In the genomic region with DNA sequence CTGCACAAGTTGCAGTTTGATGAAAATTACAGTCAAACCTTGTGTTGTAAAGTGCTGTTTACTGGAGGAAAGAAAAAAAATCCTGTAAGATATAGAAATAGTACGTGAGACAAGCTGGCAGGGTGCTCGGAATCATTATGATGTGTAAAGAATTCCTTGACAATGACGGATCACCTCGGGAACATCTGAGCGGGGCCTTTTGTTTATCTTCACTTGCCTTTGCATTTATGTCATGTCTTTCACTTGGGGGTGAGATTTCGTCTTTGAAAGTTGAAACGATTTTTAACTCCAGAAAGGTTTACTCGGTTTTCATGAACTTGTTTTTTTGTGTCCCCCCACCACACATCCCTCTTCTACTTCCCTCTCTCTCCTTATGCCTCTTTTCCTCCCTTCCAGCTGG, we compare ENCODE assay signal across 27 cellular contexts.
DNase-seq lines count a peak whose midpoint lies in the region; ATAC-seq and TF ChIP-seq lines count a peak whose summit lies in the region.
"Had no signal": no experiment of that assay in that cellular context is flagged by ENCODE, and none has a peak within 500 bp of the region (broad histone marks: within the 10 kb centered on the region; RNA-seq: fewer than 3 reads in every experiment).

No MANE protein-coding gene starts in this region.

- H3K36me3 ChIP-seq in endodermal cell (ENCODE audit: control insufficient read depth, insufficient read depth, low read length) (no peaks in the 10 kb centered on the region), thyroid gland (no peaks in the 10 kb centered on the region)
- H3K36me3 ChIP-seq: right atrium auricular region had no signal

- no peak for TF ChIP-seq POLR2A in thyroid gland (IDR thresholded peaks at IDR 0.05)

- H3K9me3 Mint-ChIP-seq in endodermal cell: peaks cover 6% of the 10 kb centered on the region
- peaks cover 2% of the 10 kb centered on the region for H3K9me3 Mint-ChIP-seq in neural crest cell
- H3K9me3 Mint-ChIP-seq in activated naive CD4-positive, alpha-beta T cell treated with anti-CD3 and anti-CD28 coated beads, Interleukin-2, amount 10 ng/mL, durations not matched to agents 7 days and 5 days: no peaks in the 10 kb centered on the region
- H3K9me3 Mint-ChIP-seq: activated naive CD4-positive, alpha-beta T cell treated with anti-CD3 and anti-CD28 coated beads for 36 hours; activated T-helper 1 cell treated with anti-CD3 and anti-CD28 coated beads, Interleukin-12 subunit alpha, Interleukin-12 subunit beta, Interleukin-2, Interleukin-4 antibody, amounts not matched to agents 30 ng/mL and 10 ng/mL and 1 ng/mL, durations not matched to agents 14 hours and 24 hours and 36 hours; IgD-negative memory B cell; stimulated activated naive CD8-positive, alpha-beta T cell treated with anti-CD3 and anti-CD28 coated beads, Interleukin-15, amount 100 ng/mL, for 72 hours; T-helper 1 cell treated with Interleukin-12 subunit alpha and Interleukin-12 subunit beta and Interleukin-4 antibody, amounts not matched to agents 30 μg/mL and 1 μg/mL, for 36 hours had no signal

- H3K27me3 ChIP-seq in endodermal cell (ENCODE audit: control insufficient read depth, insufficient read depth, low read length, poor library complexity, severe bottlenecking) (no peaks in the 10 kb centered on the region), thyroid gland (no peaks in the 10 kb centered on the region)
- H3K27me3 ChIP-seq: right atrium auricular region had no signal

- WGBS in endodermal cell (ENCODE audit: insufficient coverage in 1 of 2, insufficient read length in 1 of 2), 2 experiments: 63 to 82% methylated on average over 8 of the region's 8 CpGs
- WGBS in thyroid gland, 2 donors: 64 to 66% methylated on average over 8 of the region's 8 CpGs

- H3K36me3 Mint-ChIP-seq in endodermal cell (ENCODE audit: low read depth): no peaks in the 10 kb centered on the region
- no peaks in the 10 kb centered on the region for H3K36me3 Mint-ChIP-seq in neural crest cell (ENCODE audit: low read depth)
- H3K36me3 Mint-ChIP-seq in activated naive CD4-positive, alpha-beta T cell treated with anti-CD3 and anti-CD28 coated beads, Interleukin-2, amount 10 ng/mL, durations not matched to agents 7 days and 5 days: no peaks in the 10 kb centered on the region
- H3K36me3 Mint-ChIP-seq: CD8-positive, alpha-beta memory T cell had no signal

- H3K4me1 Mint-ChIP-seq in endodermal cell (peaks cover 35% of the 10 kb centered on the region), neural crest cell (peaks cover 14% of the 10 kb centered on the region)
- no peaks in the 10 kb centered on the region for H3K4me1 Mint-ChIP-seq in activated naive CD4-positive, alpha-beta T cell treated with anti-CD3 and anti-CD28 coated beads, Interleukin-2, amount 10 ng/mL, durations not matched to agents 7 days and 5 days
- H3K4me1 Mint-ChIP-seq: CD8-positive, alpha-beta memory T cell; IgD-negative memory B cell; stimulated activated naive CD8-positive, alpha-beta T cell treated with anti-CD3 and anti-CD28 coated beads, Interleukin-15, amount 100 ng/mL, for 72 hours had no signal

- no peak for ATAC-seq in activated CD4-positive, CD25-positive, alpha-beta regulatory T cell treated with anti-CD3 and anti-CD28 coated beads, Interleukin-2, amount 50 U/mL, for 24 hours
- ATAC-seq: left lobe of liver; Right ventricle myocardium inferior; SK-N-SH treated with all-trans-retinoic acid at 6 μM for 48 hours; stimulated activated naive CD8-positive, alpha-beta T cell treated with anti-CD3 and anti-CD28 coated beads, Interleukin-15, amount 100 ng/mL, for 72 hours had no signal

- intact Hi-C loops in thyroid gland (cut with DNase I): no loop called here

- H3K4me1 ChIP-seq in endodermal cell (ENCODE audit: control insufficient read depth, insufficient read depth, low read length): peaks cover 17% of the 10 kb centered on the region
- H3K4me1 ChIP-seq in thyroid gland: no peaks in the 10 kb centered on the region
- H3K4me1 ChIP-seq: right atrium auricular region had no signal

- H3K4me3 ChIP-seq in endodermal cell (ENCODE audit: low read length) (no peak overlapping the region), thyroid gland (replicated peaks in 1 of 3) (no peak overlapping the region)
- H3K4me3 ChIP-seq: right atrium auricular region had no signal

- H3K9me3 ChIP-seq in endodermal cell (ENCODE audit: control insufficient read depth, low read length): peaks cover 9% of the 10 kb centered on the region
- H3K9me3 ChIP-seq in thyroid gland: no peaks in the 10 kb centered on the region
- H3K9me3 ChIP-seq: right atrium auricular region had no signal

- H3K27ac ChIP-seq in endodermal cell (ENCODE audit: low read depth, low read length): peak overlapping the region; percentile 83
- no peak overlapping the region for H3K27ac ChIP-seq in thyroid gland
- H3K27ac ChIP-seq: right atrium auricular region had no signal

- TF ChIP-seq CTCF in endodermal cell (conservative IDR thresholded peaks at IDR 0.05) (no peak), neural crest cell (conservative IDR thresholded peaks at IDR 0.05) (no peak), thyroid gland (IDR thresholded peaks at IDR 0.05) (no peak)

- H3K27ac Mint-ChIP-seq in endodermal cell: no peak overlapping the region
- H3K27ac Mint-ChIP-seq in neural crest cell (ENCODE audit: unreplicated experiment): peak overlapping the region; percentile 25
- H3K27ac Mint-ChIP-seq in activated naive CD4-positive, alpha-beta T cell treated with anti-CD3 and anti-CD28 coated beads, Interleukin-2, amount 10 ng/mL, durations not matched to agents 7 days and 5 days: no peak overlapping the region
- H3K27ac Mint-ChIP-seq: activated naive CD4-positive, alpha-beta T cell treated with anti-CD3 and anti-CD28 coated beads for 36 hours; activated T-helper 1 cell treated with anti-CD3 and anti-CD28 coated beads, Interleukin-12 subunit alpha, Interleukin-12 subunit beta, Interleukin-2, Interleukin-4 antibody, amounts not matched to agents 30 ng/mL and 10 ng/mL and 1 ng/mL, durations not matched to agents 14 hours and 24 hours and 36 hours; CD8-positive, alpha-beta memory T cell; IgD-negative memory B cell; stimulated activated naive CD8-positive, alpha-beta T cell treated with anti-CD3 and anti-CD28 coated beads, Interleukin-15, amount 100 ng/mL, for 72 hours; T-helper 1 cell treated with Interleukin-12 subunit alpha and Interleukin-12 subunit beta and Interleukin-4 antibody, amounts not matched to agents 30 μg/mL and 1 μg/mL, for 36 hours had no signal

- H3K27me3 Mint-ChIP-seq in endodermal cell (ENCODE audit: insufficient read depth) (no peaks in the 10 kb centered on the region), neural crest cell (ENCODE audit: low read depth) (peaks cover 18% of the 10 kb centered on the region)
- H3K27me3 Mint-ChIP-seq in activated naive CD4-positive, alpha-beta T cell treated with anti-CD3 and anti-CD28 coated beads, Interleukin-2, amount 10 ng/mL, durations not matched to agents 7 days and 5 days: peaks cover 6% of the 10 kb centered on the region

- no peak overlapping the region for H3K9ac ChIP-seq in endodermal cell (ENCODE audit: extremely low read depth, low read length, poor library complexity, severe bottlenecking)

- H3K4me3 Mint-ChIP-seq in endodermal cell (no peak overlapping the region), neural crest cell (peak overlapping the region; percentile 23)
- no peak overlapping the region for H3K4me3 Mint-ChIP-seq in activated naive CD4-positive, alpha-beta T cell treated with anti-CD3 and anti-CD28 coated beads, Interleukin-2, amount 10 ng/mL, durations not matched to agents 7 days and 5 days
- H3K4me3 Mint-ChIP-seq: activated naive CD4-positive, alpha-beta T cell treated with anti-CD3 and anti-CD28 coated beads for 36 hours; activated T-helper 1 cell treated with anti-CD3 and anti-CD28 coated beads, Interleukin-12 subunit alpha, Interleukin-12 subunit beta, Interleukin-2, Interleukin-4 antibody, amounts not matched to agents 30 ng/mL and 10 ng/mL and 1 ng/mL, durations not matched to agents 14 hours and 24 hours and 36 hours; CD8-positive, alpha-beta memory T cell; IgD-negative memory B cell; stimulated activated naive CD8-positive, alpha-beta T cell treated with anti-CD3 and anti-CD28 coated beads, Interleukin-15, amount 100 ng/mL, for 72 hours; T-helper 1 cell treated with Interleukin-12 subunit alpha and Interleukin-12 subunit beta and Interleukin-4 antibody, amounts not matched to agents 30 μg/mL and 1 μg/mL, for 36 hours had no signal

- DNase-seq in EH (ENCODE audit: low read depth) (peak; percentile 59), HT1080 (ENCODE audit: low read depth) (peak; percentile 40), endodermal cell (no peak), neural crest cell (ENCODE audit: low read depth, low spot score) (no peak), thyroid gland (no peak), DMS 273 treated with DMSO at 0.1 percent for 48 hours (lab: John Stamatoyannopoulos, UW) (no peak)
- no peak for DNase-seq in activated naive CD4-positive, alpha-beta T cell treated with anti-CD3 and anti-CD28 coated beads, Interleukin-2, amount 10 ng/mL, durations not matched to agents 7 days and 5 days
- DNase-seq: ACHN; activated CD4-positive, alpha-beta T cell treated with anti-CD3 and anti-CD28 coated beads, Interleukin-2, amount 50 U/mL, for 48 hours; activated naive CD4-positive, alpha-beta T cell treated with anti-CD3 and anti-CD28 coated beads for 36 hours; CD8-positive, alpha-beta memory T cell; glutamatergic neuron; mesendoderm; NCI-H1092; NCI-H187; NCI-H526; stimulated activated CD4-positive, alpha-beta T cell treated with anti-CD3 and anti-CD28 coated beads, Interleukin-12 subunit alpha, Interleukin-12 subunit beta, amount 100 ng/mL, for 4 hours; stimulated activated CD4-positive, alpha-beta T cell treated with anti-CD3 and anti-CD28 coated beads, Interleukin-2, amount 100 ng/mL, for 48 hours; stimulated activated naive CD8-positive, alpha-beta T cell treated with anti-CD3 and anti-CD28 coated beads, Interleukin-15, amount 100 ng/mL, for 72 hours had no signal

- CTCF ChIA-PET in activated naive CD4-positive, alpha-beta T cell treated with anti-CD3 and anti-CD28 coated beads, Interleukin-2, amount 10 ng/mL, durations not matched to agents 7 days and 5 days (lab: Charles Lee): no interaction called here

Comparison
In these comparisons a context has a peak if more than half of its experiments do, and no peak if none do; other contexts are left out.
1. DNase-seq: peak in EH (single experiment) and HT1080 (single experiment); none in endodermal cell (single experiment), neural crest cell (single experiment), thyroid gland (0 of 2), activated naive CD4-positive, alpha-beta T cell treated with anti-CD3 and anti-CD28 coated beads, Interleukin-2, amount 10 ng/mL, durations not matched to agents 7 days and 5 days (single experiment) and DMS 273 treated with DMSO at 0.1 percent for 48 hours (single experiment).